In genomic region chr12:95663525-95663924, GRCh38 we compare ENCODE assay signal across 18 cellular contexts.
A peak's percentile ranks its signal among the peaks of the same experiment; 100 is the strongest.
DNase-seq lines count a peak whose midpoint lies in the region; ATAC-seq and TF ChIP-seq lines count a peak whose summit lies in the region.
"Had no signal": no experiment of that assay in that cellular context is flagged by ENCODE, and none has a peak within 500 bp of the region (broad histone marks: within the 10 kb centered on the region; RNA-seq: fewer than 3 reads in every experiment).

No MANE protein-coding gene starts in this region.

- DNase-seq in coronary artery (ENCODE audit: low spot score) (no peak), left colon (no peak), stomach (no peak), HT-29 (ENCODE audit: low spot score) (no peak), NCI-H2227 (lab: John Stamatoyannopoulos, UW; ENCODE audit: unreplicated experiment) (no peak), NCI-H524 (lab: John Stamatoyannopoulos, UW) (no peak)
- no peak for DNase-seq in activated T-cell treated with anti-CD3 and anti-CD28 coated beads, Interleukin-2, amount 50 U/mL, for 4 hours
- DNase-seq: activated CD4-positive, CD25-positive, alpha-beta regulatory T cell treated with anti-CD3 and anti-CD28 coated beads, Interleukin-2, amount 50 U/mL, for 72 hours; aorta; dorsolateral prefrontal cortex; GF-D8; kidney glomerular epithelial cell; NCI-H2029 treated with DMSO at 0.1 percent for 48 hours; NCI-H526; PC-3; thyroid gland had no signal

- peak overlapping the region in 1 of 2 donors; percentile 37 for H3K27ac ChIP-seq in coronary artery
- H3K27ac ChIP-seq in stomach, result peak overlapping the region in 4 of 5 donors; percentile 56 to 80 (median 66)
- H3K27ac ChIP-seq: BLaER1 treated with 17β-estradiol and CSF1 and Interleukin-3, amounts not matched to agents 10 nM and 100 nM; dorsolateral prefrontal cortex had no signal

- no peak overlapping the region for H3K4me3 ChIP-seq in Loucy (ENCODE audit: low read length, poor library complexity, severe bottlenecking)
- peak overlapping the region; percentile 27 for H3K4me3 ChIP-seq in coronary artery
- H3K4me3 ChIP-seq in stomach, result no peak overlapping the region
- H3K4me3 ChIP-seq: BLaER1 treated with 17β-estradiol and CSF1 and Interleukin-3, amounts not matched to agents 10 nM and 100 nM; dorsolateral prefrontal cortex; thyroid gland had no signal

- no peak for TF ChIP-seq POLR2A in stomach (IDR thresholded peaks at IDR 0.05)

- peak; percentile 53 for ATAC-seq in left colon
- no peak for ATAC-seq in activated T-cell treated with anti-CD3 and anti-CD28 coated beads, Interleukin-2, amount 50 U/mL, for 4 hours
- ATAC-seq: PC-3 had no signal

- no peak overlapping the region for H3K4me3 Mint-ChIP-seq in activated T-cell treated with anti-CD3 and anti-CD28 coated beads, Interleukin-2, amount 50 U/mL, for 4 hours

- no peaks in the 10 kb centered on the region for H3K4me1 Mint-ChIP-seq in activated T-cell treated with anti-CD3 and anti-CD28 coated beads, Interleukin-2, amount 50 U/mL, for 4 hours (ENCODE audit: low read depth)

- TF ChIP-seq CTCF in Loucy (conservative IDR thresholded peaks at IDR 0.05; ENCODE audit: low read length) (no peak), coronary artery (IDR thresholded peaks at IDR 0.05) (no peak), stomach (IDR thresholded peaks at IDR 0.05) (no peak)

- H2AFZ ChIP-seq in Loucy (ENCODE audit: low read length), result peak overlapping the region; percentile 88

- H3K9me3 ChIP-seq in Loucy (ENCODE audit: insufficient read depth, low read depth, low read length), result no peaks in the 10 kb centered on the region
- H3K9me3 ChIP-seq in stomach, result no peaks in the 10 kb centered on the region
- H3K9me3 ChIP-seq: BLaER1 treated with 17β-estradiol and CSF1 and Interleukin-3, amounts not matched to agents 10 nM and 100 nM; thyroid gland had no signal

- no peaks in the 10 kb centered on the region for H3K9me2 ChIP-seq in Loucy (replicated peaks; ENCODE audit: low read depth, low read length)

- no peaks in the 10 kb centered on the region for H3K79me2 ChIP-seq in Loucy (ENCODE audit: insufficient read depth, low read length)

- H3K9me3 Mint-ChIP-seq in activated T-cell treated with anti-CD3 and anti-CD28 coated beads, Interleukin-2, amount 50 U/mL, for 4 hours, result no peaks in the 10 kb centered on the region

- no peaks in the 10 kb centered on the region for H4K20me1 ChIP-seq in Loucy (ENCODE audit: insufficient read depth, low read length, poor library complexity, severe bottlenecking)
- H4K20me1 ChIP-seq: BLaER1 treated with 17β-estradiol and CSF1 and Interleukin-3, amounts not matched to agents 10 nM and 100 nM had no signal

- H3K27me3 Mint-ChIP-seq in activated T-cell treated with anti-CD3 and anti-CD28 coated beads, Interleukin-2, amount 50 U/mL, for 4 hours (ENCODE audit: low read depth), result peaks cover 5% of the 10 kb centered on the region

- H3K36me3 ChIP-seq in Loucy (ENCODE audit: insufficient read depth, low read length), result no peaks in the 10 kb centered on the region
- peaks cover 0 to 8% (median 0%) of the 10 kb centered on the region in 4 donors for H3K36me3 ChIP-seq in stomach
- H3K36me3 ChIP-seq: BLaER1 treated with 17β-estradiol and CSF1 and Interleukin-3, amounts not matched to agents 10 nM and 100 nM; thyroid gland had no signal

- H3K36me3 Mint-ChIP-seq in activated T-cell treated with anti-CD3 and anti-CD28 coated beads, Interleukin-2, amount 50 U/mL, for 4 hours (ENCODE audit: insufficient read depth), result no peaks in the 10 kb centered on the region

- no peak overlapping the region for H3K4me2 ChIP-seq in Loucy (ENCODE audit: low read depth, low read length, poor library complexity, severe bottlenecking)
- H3K4me2 ChIP-seq: BLaER1 treated with 17β-estradiol and CSF1 and Interleukin-3, amounts not matched to agents 10 nM and 100 nM had no signal

- no peak overlapping the region for H3K9ac ChIP-seq in Loucy (ENCODE audit: low read depth, low read length, poor library complexity, severe bottlenecking)
- H3K9ac ChIP-seq: BLaER1 treated with 17β-estradiol and CSF1 and Interleukin-3, amounts not matched to agents 10 nM and 100 nM had no signal

- intact Hi-C loops in left colon (cut with DNase I, micrococcal nuclease) (no loop called here), stomach (cut with DNase I; ENCODE audit: low total_unique reads) (no loop called here)

- no peak for TF ChIP-seq EP300 in stomach (IDR thresholded peaks at IDR 0.05)

- H3K27me3 ChIP-seq in Loucy (ENCODE audit: insufficient read depth, low read length, poor library complexity, severe bottlenecking) (no peaks in the 10 kb centered on the region), stomach (no peaks in the 10 kb centered on the region)
- H3K27me3 ChIP-seq: BLaER1 treated with 17β-estradiol and CSF1 and Interleukin-3, amounts not matched to agents 10 nM and 100 nM; dorsolateral prefrontal cortex; thyroid gland had no signal

- WGBS in stomach, 5 donors, result 29 to 58% (median 47%) methylated on average over 2 of the region's 2 CpGs

- H3K4me1 ChIP-seq in Loucy (ENCODE audit: insufficient read depth, low read length, poor library complexity, severe bottlenecking), result peaks cover 5% of the 10 kb centered on the region
- H3K4me1 ChIP-seq in stomach, result peaks cover 12 to 31% (median 24%) of the 10 kb centered on the region in 4 donors
- H3K4me1 ChIP-seq: BLaER1 treated with 17β-estradiol and CSF1 and Interleukin-3, amounts not matched to agents 10 nM and 100 nM; thyroid gland had no signal

- H3F3A ChIP-seq in Loucy (ENCODE audit: low read depth), result no peaks in the 10 kb centered on the region
